ENCODE assay signal across 8 cellular contexts in genomic region chr1:87127581-87127980, GRCh38.
"Had no signal": no experiment of that assay in that cellular context is flagged by ENCODE, and none has a peak within 500 bp of the region (broad histone marks: within the 10 kb centered on the region; RNA-seq: fewer than 3 reads in every experiment).

No MANE protein-coding gene starts in this region.

- H3K4me1 Mint-ChIP-seq: H9 had no signal

- H3K9me3 Mint-ChIP-seq: GM23338, H9, HFFc6, IgD-negative memory B cell had no signal

- H3K4me3 Mint-ChIP-seq: GM23338, H9, HFFc6 had no signal

- H3K27ac ChIP-seq: HL-60 had no signal

- H3K4me3 ChIP-seq: GM23338 had no signal

- DNase-seq: H9, HCEC 1CT, HFFc6, KBM-7 had no signal

- ATAC-seq: GM23338, HepG2 had no signal

- H3K4me2 ChIP-seq: GM23338 had no signal

- H3K27ac Mint-ChIP-seq: GM23338, H9, HFFc6, IgD-negative memory B cell had no signal

- H2AFZ ChIP-seq: GM23338 had no signal
